ENCODE assay signal across 12 cellular contexts in the genomic region with DNA sequence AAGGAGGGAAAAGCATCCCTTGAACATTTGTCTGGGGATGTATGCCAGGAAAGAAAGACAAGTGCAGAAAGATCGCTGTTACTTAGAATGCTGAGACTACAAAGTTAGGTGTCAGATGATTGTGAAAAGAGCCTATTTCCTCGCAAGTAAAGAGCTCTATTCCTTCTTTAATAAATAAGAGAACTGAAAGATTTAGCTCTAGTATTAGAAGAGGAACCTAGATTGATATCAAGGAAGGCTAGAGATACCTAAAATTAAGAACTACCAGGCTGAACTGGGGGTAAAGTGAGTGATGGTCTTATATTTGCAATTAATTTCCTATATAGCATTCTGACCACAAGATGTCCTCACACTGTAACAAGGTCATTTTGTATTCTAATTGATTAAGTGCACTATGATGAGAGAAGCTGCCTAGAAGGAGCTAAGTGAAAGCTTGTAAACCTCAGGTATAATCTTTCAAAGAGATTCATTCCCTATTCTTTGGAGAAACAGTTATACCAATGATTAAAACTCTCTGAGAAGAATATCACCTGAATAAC.
DNase-seq lines count a peak whose midpoint lies in the region; ATAC-seq, FAIRE-seq and TF ChIP-seq lines count a peak whose summit lies in the region.
"Had no signal": no experiment of that assay in that cellular context is flagged by ENCODE, and none has a peak within 500 bp of the region (broad histone marks: within the 10 kb centered on the region; RNA-seq: fewer than 3 reads in every experiment).

No MANE protein-coding gene starts in this region.

- no peak for TF ChIP-seq POLR2A in GM18505 (IDR thresholded peaks at IDR 0.05; ENCODE audit: borderline replicate concordance, extremely low read depth, insufficient read depth, insufficient read length)

- H2AFZ ChIP-seq in astrocyte (ENCODE audit: low read depth, low read length), result no peak overlapping the region

- DNase-seq in CD4-positive, CD25-positive, alpha-beta regulatory T cell, result peak in 2 of 3 donors; percentile 7 to 12
- peak; percentile 29 for DNase-seq in HT-29 (ENCODE audit: low spot score)
- no peak for DNase-seq in astrocyte (ENCODE audit: low read depth)
- peak; percentile 22 to 35 for DNase-seq in lung microvascular endothelial cell (ENCODE audit: low read depth in 2 of 2)
- DNase-seq in progenitor cell of endocrine pancreas (ENCODE audit: low spot score, unreplicated experiment), result no peak
- DNase-seq in DMS79 (lab: John Stamatoyannopoulos, UW), result no peak
- DNase-seq: activated CD8-positive, alpha-beta memory T cell treated with anti-CD3 and anti-CD28 coated beads, Interleukin-2, amount 50 U/mL, for 48 hours; NCI-H187 had no signal

- H3K4me3 Mint-ChIP-seq in CD4-positive, CD25-positive, alpha-beta regulatory T cell, result no peak overlapping the region
- no peak overlapping the region for H3K4me3 Mint-ChIP-seq in astrocyte (ENCODE audit: unreplicated experiment)
- H3K4me3 Mint-ChIP-seq in progenitor cell of endocrine pancreas (ENCODE audit: low read depth), result no peak overlapping the region

- H3K9ac ChIP-seq in astrocyte (ENCODE audit: low read length), result no peak overlapping the region

- no peak overlapping the region for H3K27ac ChIP-seq in CD4-positive, CD25-positive, alpha-beta regulatory T cell (ENCODE audit: insufficient read depth, low read length, poor library complexity, severe bottlenecking)
- no peak overlapping the region for H3K27ac ChIP-seq in astrocyte (ENCODE audit: low read depth, low read length)
- H3K27ac ChIP-seq: suprapubic skin had no signal

- H3K9me3 Mint-ChIP-seq in CD4-positive, CD25-positive, alpha-beta regulatory T cell, result no peaks in the 10 kb centered on the region
- H3K9me3 Mint-ChIP-seq in astrocyte (ENCODE audit: unreplicated experiment) (no peaks in the 10 kb centered on the region), progenitor cell of endocrine pancreas (ENCODE audit: low read depth) (no peaks in the 10 kb centered on the region)
- H3K9me3 Mint-ChIP-seq: brain had no signal

- no peak for ATAC-seq in CD4-positive, CD25-positive, alpha-beta regulatory T cell (ENCODE audit: low read depth in 2 of 2)
- no peak for ATAC-seq in GM18505 (IDR thresholded peaks at IDR 0.05; ENCODE audit: unreplicated experiment)
- ATAC-seq in HG02973 (IDR thresholded peaks at IDR 0.05; ENCODE audit: unreplicated experiment), result no peak

- no peaks in the 10 kb centered on the region for H3K27me3 Mint-ChIP-seq in CD4-positive, CD25-positive, alpha-beta regulatory T cell
- H3K27me3 Mint-ChIP-seq in astrocyte (ENCODE audit: low read depth, unreplicated experiment) (no peaks in the 10 kb centered on the region), progenitor cell of endocrine pancreas (peaks cover 4% of the 10 kb centered on the region)
- H3K27me3 Mint-ChIP-seq: brain had no signal

- H3K9me3 ChIP-seq in CD4-positive, CD25-positive, alpha-beta regulatory T cell (ENCODE audit: control insufficient read depth in 2 of 2, low read length in 2 of 2), result no peaks in the 10 kb centered on the region
- H3K9me3 ChIP-seq in astrocyte (ENCODE audit: insufficient read depth, low read depth, low read length), result no peaks in the 10 kb centered on the region
- H3K9me3 ChIP-seq: suprapubic skin had no signal

- no peak overlapping the region for H3K4me3 ChIP-seq in CD4-positive, CD25-positive, alpha-beta regulatory T cell (ENCODE audit: low read depth, low read length)
- no peak overlapping the region for H3K4me3 ChIP-seq in astrocyte (ENCODE audit: insufficient read depth, low read depth, low read length)
- H3K4me3 ChIP-seq: suprapubic skin had no signal

- H4K20me1 ChIP-seq in astrocyte (ENCODE audit: insufficient read depth, low read length), result peaks cover 62% of the 10 kb centered on the region

- peaks cover 8 to 34% (median 29%) of the 10 kb centered on the region in 4 donors for H3K4me1 Mint-ChIP-seq in CD4-positive, CD25-positive, alpha-beta regulatory T cell
- H3K4me1 Mint-ChIP-seq in astrocyte (ENCODE audit: low read depth, unreplicated experiment) (peaks cover 10% of the 10 kb centered on the region), progenitor cell of endocrine pancreas (ENCODE audit: low read depth) (peaks cover 3% of the 10 kb centered on the region)

- peaks cover 45% of the 10 kb centered on the region for H3K79me2 ChIP-seq in astrocyte (ENCODE audit: insufficient read depth, low read length)

- no peak for FAIRE-seq in astrocyte (lab: Jason Lieb, UNC)

- TF ChIP-seq CTCF in astrocyte (IDR thresholded peaks at IDR 0.05; ENCODE audit: insufficient read depth, low read depth, low read length), result peak; percentile 20
- no peak for TF ChIP-seq CTCF in progenitor cell of endocrine pancreas (IDR thresholded peaks at IDR 0.05; ENCODE audit: unreplicated experiment)

- peaks cover 4% of the 10 kb centered on the region for H3K36me3 Mint-ChIP-seq in CD4-positive, CD25-positive, alpha-beta regulatory T cell
- no peaks in the 10 kb centered on the region for H3K36me3 Mint-ChIP-seq in astrocyte (ENCODE audit: low read depth, unreplicated experiment)
- H3K36me3 Mint-ChIP-seq in progenitor cell of endocrine pancreas (ENCODE audit: insufficient read depth), result no peaks in the 10 kb centered on the region

- H3K4me1 ChIP-seq in CD4-positive, CD25-positive, alpha-beta regulatory T cell (ENCODE audit: control insufficient read depth, insufficient read depth, low read length, poor library complexity, severe bottlenecking), result no peaks in the 10 kb centered on the region
- no peaks in the 10 kb centered on the region for H3K4me1 ChIP-seq in astrocyte (ENCODE audit: insufficient read depth, low read length)

- no peaks in the 10 kb centered on the region for H3K36me3 ChIP-seq in CD4-positive, CD25-positive, alpha-beta regulatory T cell (ENCODE audit: control insufficient read depth, insufficient read depth, low read length)
- H3K36me3 ChIP-seq in astrocyte (ENCODE audit: insufficient read depth, low read length), result no peaks in the 10 kb centered on the region
- H3K36me3 ChIP-seq: suprapubic skin had no signal

- no peak overlapping the region for H3K4me2 ChIP-seq in astrocyte (ENCODE audit: low read length)

- H3K27me3 ChIP-seq in CD4-positive, CD25-positive, alpha-beta regulatory T cell (ENCODE audit: control insufficient read depth, insufficient read depth, low read length), result no peaks in the 10 kb centered on the region
- H3K27me3 ChIP-seq in astrocyte (ENCODE audit: insufficient read depth, low read length), result no peaks in the 10 kb centered on the region
- H3K27me3 ChIP-seq: suprapubic skin had no signal

- H3K27ac Mint-ChIP-seq in CD4-positive, CD25-positive, alpha-beta regulatory T cell, result peak overlapping the region in 2 of 3 donors; percentile 1 to 11
- H3K27ac Mint-ChIP-seq in astrocyte (ENCODE audit: unreplicated experiment) (no peak overlapping the region), progenitor cell of endocrine pancreas (no peak overlapping the region)

Comparison
In these comparisons a context has a peak if more than half of its experiments do, and no peak if none do; other contexts are left out.
1. DNase-seq: peak in CD4-positive, CD25-positive, alpha-beta regulatory T cell (2 of 3), HT-29 (single experiment) and lung microvascular endothelial cell (2 of 2); none in astrocyte (single experiment), progenitor cell of endocrine pancreas (single experiment) and DMS79 (single experiment).
2. H3K27ac Mint-ChIP-seq: peak in CD4-positive, CD25-positive, alpha-beta regulatory T cell (2 of 3); none in astrocyte (single experiment) and progenitor cell of endocrine pancreas (single experiment).